Comparison of ENCODE assay signal across 1 cellular context in the genomic region with DNA sequence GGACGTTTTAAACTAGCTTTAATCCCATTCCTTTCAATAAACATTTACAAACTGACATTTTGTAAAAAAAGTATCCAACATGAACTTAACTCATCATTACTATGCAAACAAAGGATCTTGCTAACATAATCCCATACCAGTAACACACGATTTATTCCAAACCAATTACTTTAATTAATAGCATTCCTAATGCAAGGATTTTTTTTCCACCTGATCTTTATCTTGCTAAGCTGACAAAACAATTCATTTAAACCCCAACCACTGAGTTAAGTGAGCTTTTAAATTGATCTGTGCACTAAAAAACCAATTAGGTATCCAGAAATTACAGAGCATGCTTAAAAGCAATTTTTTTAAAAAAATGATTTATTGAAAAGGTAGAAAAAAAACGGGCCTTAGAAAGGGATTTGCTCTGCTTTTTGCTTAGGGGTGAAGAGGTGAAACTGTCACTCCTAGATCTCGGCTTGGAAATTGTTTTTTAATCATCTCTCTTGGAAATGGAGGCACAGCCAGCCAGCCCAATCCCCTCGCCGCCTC.
A peak's percentile ranks its signal among the peaks of the same experiment; 100 is the strongest.
TF ChIP-seq lines count a peak whose summit lies in the region.

No MANE protein-coding gene starts in this region.

TF ChIP-seq in HEK293, 187 proteins besides CTCF, POLR2A, EP300 and RAD21 (continued from another document and continues in another):
- TF ChIP-seq, protein P1, sequence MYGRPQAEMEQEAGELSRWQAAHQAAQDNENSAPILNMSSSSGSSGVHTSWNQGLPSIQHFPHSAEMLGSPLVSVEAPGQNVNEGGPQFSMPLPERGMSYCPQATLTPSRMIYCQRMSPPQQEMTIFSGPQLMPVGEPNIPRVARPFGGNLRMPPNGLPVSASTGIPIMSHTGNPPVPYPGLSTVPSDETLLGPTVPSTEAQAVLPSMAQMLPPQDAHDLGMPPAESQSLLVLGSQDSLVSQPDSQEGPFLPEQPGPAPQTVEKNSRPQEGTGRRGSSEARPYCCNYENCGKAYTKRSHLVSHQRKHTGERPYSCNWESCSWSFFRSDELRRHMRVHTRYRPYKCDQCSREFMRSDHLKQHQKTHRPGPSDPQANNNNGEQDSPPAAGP (tag by site-specific recombination; IDR thresholded peaks at IDR 0.05), result no peak
- TF ChIP-seq GLI2 (tag by site-specific recombination; IDR thresholded peaks at IDR 0.05; ENCODE audit: borderline replicate concordance, low read depth) (0 out of 2 replicates have a peak, but pooled peaks have one; percentile 17), HOXA7 (CRISPR knock-in tag; IDR thresholded peaks at IDR 0.05; ENCODE audit: borderline replicate concordance) (no peak), ZFP37 (tag by site-specific recombination; IDR thresholded peaks at IDR 0.05) (no peak), ZNF16 (tag by site-specific recombination; IDR thresholded peaks at IDR 0.05; ENCODE audit: low read depth) (no peak), ZSCAN16 (tag by site-specific recombination; IDR thresholded peaks at IDR 0.05) (no peak), GFI1B (tag by site-specific recombination; IDR thresholded peaks at IDR 0.05) (no peak), ZNF184 (tag by site-specific recombination; IDR thresholded peaks at IDR 0.05) (no peak), ZBTB44 (tag by site-specific recombination; IDR thresholded peaks at IDR 0.05) (no peak), PRDM1 (tag by site-specific recombination; IDR thresholded peaks at IDR 0.05) (0 out of 2 replicates have a peak, but pooled peaks have one; percentile 24), ZNF426 (tag by site-specific recombination; IDR thresholded peaks at IDR 0.05) (no peak), TCF7L2 (IDR thresholded peaks at IDR 0.05; ENCODE audit: borderline replicate concordance, low read depth, low read length) (no peak), BCL11B (tag by site-specific recombination; IDR thresholded peaks at IDR 0.05; ENCODE audit: low read depth) (no peak), ZNF513 (tag by site-specific recombination; IDR thresholded peaks at IDR 0.05) (no peak), REST (tag by site-specific recombination; IDR thresholded peaks at IDR 0.05) (no peak), ZNF473 (tag by site-specific recombination; IDR thresholded peaks at IDR 0.05) (no peak), ZNF843 (tag by site-specific recombination; IDR thresholded peaks at IDR 0.05) (0 out of 2 replicates have a peak, but pooled peaks have one; percentile 15), KLF16 (tag by site-specific recombination; IDR thresholded peaks at IDR 0.05) (no peak), MYNN (tag by site-specific recombination; IDR thresholded peaks at IDR 0.05; ENCODE audit: borderline replicate concordance) (no peak), SP7 (tag by site-specific recombination; IDR thresholded peaks at IDR 0.05) (peak; percentile 98), ZBTB7A (tag by site-specific recombination; IDR thresholded peaks at IDR 0.05; ENCODE audit: low read depth) (no peak), FEZF1 (tag by site-specific recombination; IDR thresholded peaks at IDR 0.05) (peak; percentile 48), ZNF23 (tag by site-specific recombination; IDR thresholded peaks at IDR 0.05; ENCODE audit: borderline replicate concordance) (no peak), RBAK (tag by site-specific recombination; IDR thresholded peaks at IDR 0.05) (no peak), KLF8 (tag by site-specific recombination; IDR thresholded peaks at IDR 0.05) (no peak), ZNF138 (tag by site-specific recombination; IDR thresholded peaks at IDR 0.05; ENCODE audit: borderline replicate concordance) (no peak)
- TF ChIP-seq, protein P2, sequence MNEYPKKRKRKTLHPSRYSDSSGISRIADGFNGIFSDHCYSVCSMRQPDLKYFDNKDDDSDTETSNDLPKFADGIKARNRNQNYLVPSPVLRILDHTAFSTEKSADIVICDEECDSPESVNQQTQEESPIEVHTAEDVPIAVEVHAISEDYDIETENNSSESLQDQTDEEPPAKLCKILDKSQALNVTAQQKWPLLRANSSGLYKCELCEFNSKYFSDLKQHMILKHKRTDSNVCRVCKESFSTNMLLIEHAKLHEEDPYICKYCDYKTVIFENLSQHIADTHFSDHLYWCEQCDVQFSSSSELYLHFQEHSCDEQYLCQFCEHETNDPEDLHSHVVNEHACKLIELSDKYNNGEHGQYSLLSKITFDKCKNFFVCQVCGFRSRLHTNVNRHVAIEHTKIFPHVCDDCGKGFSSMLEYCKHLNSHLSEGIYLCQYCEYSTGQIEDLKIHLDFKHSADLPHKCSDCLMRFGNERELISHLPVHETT (tag by site-specific recombination; IDR thresholded peaks at IDR 0.05), result no peak
- TF ChIP-seq, protein P3, sequence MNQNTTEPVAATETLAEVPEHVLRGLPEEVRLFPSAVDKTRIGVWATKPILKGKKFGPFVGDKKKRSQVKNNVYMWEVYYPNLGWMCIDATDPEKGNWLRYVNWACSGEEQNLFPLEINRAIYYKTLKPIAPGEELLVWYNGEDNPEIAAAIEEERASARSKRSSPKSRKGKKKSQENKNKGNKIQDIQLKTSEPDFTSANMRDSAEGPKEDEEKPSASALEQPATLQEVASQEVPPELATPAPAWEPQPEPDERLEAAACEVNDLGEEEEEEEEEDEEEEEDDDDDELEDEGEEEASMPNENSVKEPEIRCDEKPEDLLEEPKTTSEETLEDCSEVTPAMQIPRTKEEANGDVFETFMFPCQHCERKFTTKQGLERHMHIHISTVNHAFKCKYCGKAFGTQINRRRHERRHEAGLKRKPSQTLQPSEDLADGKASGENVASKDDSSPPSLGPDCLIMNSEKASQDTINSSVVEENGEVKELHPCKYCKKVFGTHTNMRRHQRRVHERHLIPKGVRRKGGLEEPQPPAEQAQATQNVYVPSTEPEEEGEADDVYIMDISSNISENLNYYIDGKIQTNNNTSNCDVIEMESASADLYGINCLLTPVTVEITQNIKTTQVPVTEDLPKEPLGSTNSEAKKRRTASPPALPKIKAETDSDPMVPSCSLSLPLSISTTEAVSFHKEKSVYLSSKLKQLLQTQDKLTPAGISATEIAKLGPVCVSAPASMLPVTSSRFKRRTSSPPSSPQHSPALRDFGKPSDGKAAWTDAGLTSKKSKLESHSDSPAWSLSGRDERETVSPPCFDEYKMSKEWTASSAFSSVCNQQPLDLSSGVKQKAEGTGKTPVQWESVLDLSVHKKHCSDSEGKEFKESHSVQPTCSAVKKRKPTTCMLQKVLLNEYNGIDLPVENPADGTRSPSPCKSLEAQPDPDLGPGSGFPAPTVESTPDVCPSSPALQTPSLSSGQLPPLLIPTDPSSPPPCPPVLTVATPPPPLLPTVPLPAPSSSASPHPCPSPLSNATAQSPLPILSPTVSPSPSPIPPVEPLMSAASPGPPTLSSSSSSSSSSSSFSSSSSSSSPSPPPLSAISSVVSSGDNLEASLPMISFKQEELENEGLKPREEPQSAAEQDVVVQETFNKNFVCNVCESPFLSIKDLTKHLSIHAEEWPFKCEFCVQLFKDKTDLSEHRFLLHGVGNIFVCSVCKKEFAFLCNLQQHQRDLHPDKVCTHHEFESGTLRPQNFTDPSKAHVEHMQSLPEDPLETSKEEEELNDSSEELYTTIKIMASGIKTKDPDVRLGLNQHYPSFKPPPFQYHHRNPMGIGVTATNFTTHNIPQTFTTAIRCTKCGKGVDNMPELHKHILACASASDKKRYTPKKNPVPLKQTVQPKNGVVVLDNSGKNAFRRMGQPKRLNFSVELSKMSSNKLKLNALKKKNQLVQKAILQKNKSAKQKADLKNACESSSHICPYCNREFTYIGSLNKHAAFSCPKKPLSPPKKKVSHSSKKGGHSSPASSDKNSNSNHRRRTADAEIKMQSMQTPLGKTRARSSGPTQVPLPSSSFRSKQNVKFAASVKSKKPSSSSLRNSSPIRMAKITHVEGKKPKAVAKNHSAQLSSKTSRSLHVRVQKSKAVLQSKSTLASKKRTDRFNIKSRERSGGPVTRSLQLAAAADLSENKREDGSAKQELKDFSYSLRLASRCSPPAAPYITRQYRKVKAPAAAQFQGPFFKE (tag by site-specific recombination; IDR thresholded peaks at IDR 0.05; ENCODE audit: borderline replicate concordance), result no peak
- TF ChIP-seq, protein P4, sequence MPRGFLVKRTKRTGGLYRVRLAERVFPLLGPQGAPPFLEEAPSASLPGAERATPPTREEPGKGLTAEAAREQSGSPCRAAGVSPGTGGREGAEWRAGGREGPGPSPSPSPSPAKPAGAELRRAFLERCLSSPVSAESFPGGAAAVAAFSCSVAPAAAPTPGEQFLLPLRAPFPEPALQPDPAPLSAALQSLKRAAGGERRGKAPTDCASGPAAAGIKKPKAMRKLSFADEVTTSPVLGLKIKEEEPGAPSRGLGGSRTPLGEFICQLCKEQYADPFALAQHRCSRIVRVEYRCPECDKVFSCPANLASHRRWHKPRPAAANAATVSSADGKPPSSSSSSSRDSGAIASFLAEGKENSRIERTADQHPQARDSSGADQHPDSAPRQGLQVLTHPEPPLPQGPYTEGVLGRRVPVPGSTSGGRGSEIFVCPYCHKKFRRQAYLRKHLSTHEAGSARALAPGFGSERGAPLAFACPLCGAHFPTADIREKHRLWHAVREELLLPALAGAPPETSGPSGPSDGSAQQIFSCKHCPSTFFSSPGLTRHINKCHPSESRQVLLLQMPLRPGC (tag by site-specific recombination; IDR thresholded peaks at IDR 0.05), result peak; percentile 64
- TF ChIP-seq, protein P5, sequence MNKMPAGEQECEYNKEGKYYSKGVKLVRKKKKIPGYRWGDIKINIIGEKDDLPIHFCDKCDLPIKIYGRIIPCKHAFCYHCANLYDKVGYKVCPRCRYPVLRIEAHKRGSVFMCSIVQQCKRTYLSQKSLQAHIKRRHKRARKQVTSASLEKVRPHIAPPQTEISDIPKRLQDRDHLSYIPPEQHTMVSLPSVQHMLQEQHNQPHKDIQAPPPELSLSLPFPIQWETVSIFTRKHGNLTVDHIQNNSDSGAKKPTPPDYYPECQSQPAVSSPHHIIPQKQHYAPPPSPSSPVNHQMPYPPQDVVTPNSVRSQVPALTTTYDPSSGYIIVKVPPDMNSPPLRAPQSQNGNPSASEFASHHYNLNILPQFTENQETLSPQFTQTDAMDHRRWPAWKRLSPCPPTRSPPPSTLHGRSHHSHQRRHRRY (tag by site-specific recombination; IDR thresholded peaks at IDR 0.05), result no peak
- TF ChIP-seq, protein P6, sequence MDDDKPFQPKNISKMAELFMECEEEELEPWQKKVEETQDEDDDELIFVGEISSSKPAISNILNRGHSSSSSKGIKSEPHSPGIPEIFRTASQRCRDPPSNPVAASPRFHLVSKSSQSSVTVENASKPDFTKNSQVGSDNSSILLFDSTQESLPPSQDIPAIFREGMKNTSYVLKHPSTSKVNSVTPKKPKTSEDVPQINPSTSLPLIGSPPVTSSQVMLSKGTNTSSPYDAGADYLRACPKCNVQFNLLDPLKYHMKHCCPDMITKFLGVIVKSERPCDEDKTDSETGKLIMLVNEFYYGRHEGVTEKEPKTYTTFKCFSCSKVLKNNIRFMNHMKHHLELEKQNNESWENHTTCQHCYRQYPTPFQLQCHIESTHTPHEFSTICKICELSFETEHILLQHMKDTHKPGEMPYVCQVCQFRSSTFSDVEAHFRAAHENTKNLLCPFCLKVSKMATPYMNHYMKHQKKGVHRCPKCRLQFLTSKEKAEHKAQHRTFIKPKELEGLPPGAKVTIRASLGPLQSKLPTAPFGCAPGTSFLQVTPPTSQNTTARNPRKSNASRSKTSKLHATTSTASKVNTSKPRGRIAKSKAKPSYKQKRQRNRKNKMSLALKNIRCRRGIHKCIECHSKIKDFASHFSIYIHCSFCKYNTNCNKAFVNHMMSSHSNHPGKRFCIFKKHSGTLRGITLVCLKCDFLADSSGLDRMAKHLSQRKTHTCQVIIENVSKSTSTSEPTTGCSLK (tag by site-specific recombination; IDR thresholded peaks at IDR 0.05), result no peak
- TF ChIP-seq, protein P7, sequence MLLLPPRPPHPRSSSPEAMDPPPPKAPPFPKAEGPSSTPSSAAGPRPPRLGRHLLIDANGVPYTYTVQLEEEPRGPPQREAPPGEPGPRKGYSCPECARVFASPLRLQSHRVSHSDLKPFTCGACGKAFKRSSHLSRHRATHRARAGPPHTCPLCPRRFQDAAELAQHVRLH (tag by site-specific recombination; IDR thresholded peaks at IDR 0.05), result no peak
